ENCODE assay signal across 17 cellular contexts in genomic region chr18:79581911-79582310, GRCh38.
"Had no signal": no experiment of that assay in that cellular context is flagged by ENCODE, and none has a peak within 500 bp of the region (broad histone marks: within the 10 kb centered on the region; RNA-seq: fewer than 3 reads in every experiment).

No MANE protein-coding gene starts in this region.

- H3K36me3 Mint-ChIP-seq: activated naive CD8-positive, alpha-beta T cell; brain; naive thymus-derived CD4-positive, alpha-beta T cell had no signal

- H3K9me3 ChIP-seq: mucosa of descending colon, psoas muscle, thoracic aorta had no signal

- H3K36me3 ChIP-seq: thoracic aorta had no signal

- H3K27ac ChIP-seq: foreskin keratinocyte, psoas muscle, thoracic aorta, VCaP had no signal

- DNase-seq: activated CD4-positive, alpha-beta memory T cell treated with anti-CD3 and anti-CD28 coated beads, Interleukin-2, amount 10 ng/mL, durations not matched to agents 7 days and 5 days; activated CD4-positive, alpha-beta T cell treated with anti-CD3 and anti-CD28 coated beads for 4 hours; activated T-cell treated with anti-CD3 and anti-CD28 coated beads, Interleukin-2, amount 50 U/mL, for 4 hours; effector CD8-positive, alpha-beta T cell; foreskin keratinocyte; glutamatergic neuron; mammary epithelial cell; naive thymus-derived CD4-positive, alpha-beta T cell; stimulated activated CD4-positive, alpha-beta T cell treated with anti-CD3 and anti-CD28 coated beads, Interleukin-1b, Interleukin-23, amount 100 ng/mL, for 48 hours had no signal

- H3K27me3 ChIP-seq: foreskin keratinocyte had no signal

- H3K27ac Mint-ChIP-seq: activated CD4-positive, alpha-beta memory T cell treated with anti-CD3 and anti-CD28 coated beads, Interleukin-2, amount 10 ng/mL, durations not matched to agents 7 days and 5 days; activated naive CD8-positive, alpha-beta T cell; brain; naive thymus-derived CD4-positive, alpha-beta T cell had no signal

- H3K4me1 ChIP-seq: foreskin keratinocyte had no signal

- H3K4me3 Mint-ChIP-seq: activated CD4-positive, alpha-beta memory T cell treated with anti-CD3 and anti-CD28 coated beads, Interleukin-2, amount 10 ng/mL, durations not matched to agents 7 days and 5 days; activated naive CD8-positive, alpha-beta T cell; activated T-cell treated with anti-CD3 and anti-CD28 coated beads, Interleukin-2, amount 50 U/mL, for 4 hours; brain; naive thymus-derived CD4-positive, alpha-beta T cell had no signal

- H3K9me3 Mint-ChIP-seq: activated T-cell treated with anti-CD3 and anti-CD28 coated beads, Interleukin-2, amount 50 U/mL, for 4 hours had no signal

- H3K4me3 ChIP-seq: mucosa of descending colon, psoas muscle, thoracic aorta had no signal

- ATAC-seq: activated T-cell treated with anti-CD3 and anti-CD28 coated beads, Interleukin-2, amount 50 U/mL, for 4 hours; foreskin keratinocyte; mucosa of descending colon; psoas muscle; sciatic nerve; SK-N-SH treated with all-trans-retinoic acid at 6 μM for 48 hours had no signal

- H3K27me3 Mint-ChIP-seq: activated CD4-positive, alpha-beta memory T cell treated with anti-CD3 and anti-CD28 coated beads, Interleukin-2, amount 10 ng/mL, durations not matched to agents 7 days and 5 days; activated naive CD8-positive, alpha-beta T cell; naive thymus-derived CD4-positive, alpha-beta T cell had no signal
